Comparison of ENCODE assay signal across 1 cellular context in the genomic region with DNA sequence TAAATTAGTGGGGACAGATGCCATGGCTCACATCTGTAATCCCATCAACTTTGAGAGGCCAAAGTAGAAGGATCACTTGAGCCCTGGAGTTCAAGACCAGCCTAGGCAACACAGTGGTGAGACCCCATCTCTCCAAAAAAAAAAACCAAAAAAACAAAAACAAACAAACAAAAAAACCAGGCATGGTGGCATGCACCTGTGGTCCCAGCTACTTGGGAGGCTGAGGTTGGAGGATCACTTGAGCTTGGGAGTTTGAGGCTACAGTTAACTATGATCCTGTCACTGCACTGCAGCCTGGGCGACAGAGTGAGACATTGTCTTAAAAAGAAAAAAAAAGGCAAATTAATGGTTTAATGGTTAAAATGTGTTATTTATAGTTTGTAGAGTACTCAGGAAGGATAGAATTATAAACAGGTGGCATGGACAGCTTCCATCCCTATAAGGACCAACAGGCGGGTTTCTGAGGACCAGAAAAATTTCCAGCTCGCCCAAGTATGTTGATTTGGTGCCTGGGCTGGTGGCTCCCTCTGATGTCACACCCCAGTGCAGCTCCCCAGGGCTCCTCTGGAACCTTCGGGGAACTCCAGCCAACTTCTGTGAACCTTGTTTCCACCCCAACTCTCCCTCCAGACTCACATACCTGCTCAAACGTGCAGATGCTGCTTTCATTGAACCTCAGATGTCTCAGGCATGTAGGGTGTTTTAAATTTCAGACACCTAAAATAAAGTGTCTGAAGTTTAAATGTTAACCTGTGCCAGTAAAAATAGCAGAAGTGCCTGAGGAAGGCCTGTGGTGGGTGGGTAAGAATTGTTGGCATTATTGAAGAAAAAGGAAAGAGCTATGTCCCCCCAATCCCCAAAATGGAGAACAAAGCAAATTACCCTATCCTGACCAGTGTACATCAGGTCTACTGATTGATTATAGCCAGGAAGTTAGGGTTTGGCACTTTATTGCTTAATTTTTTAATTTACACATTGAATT.
TF ChIP-seq lines count a peak whose summit lies in the region.

No MANE protein-coding gene starts in this region.

TF ChIP-seq in SK-N-SH treated with all-trans-retinoic acid at 6 μM for 48 hours, 23 proteins besides CTCF, POLR2A, EP300 and RAD21 (continued from another document):
- TF ChIP-seq, protein P1, sequence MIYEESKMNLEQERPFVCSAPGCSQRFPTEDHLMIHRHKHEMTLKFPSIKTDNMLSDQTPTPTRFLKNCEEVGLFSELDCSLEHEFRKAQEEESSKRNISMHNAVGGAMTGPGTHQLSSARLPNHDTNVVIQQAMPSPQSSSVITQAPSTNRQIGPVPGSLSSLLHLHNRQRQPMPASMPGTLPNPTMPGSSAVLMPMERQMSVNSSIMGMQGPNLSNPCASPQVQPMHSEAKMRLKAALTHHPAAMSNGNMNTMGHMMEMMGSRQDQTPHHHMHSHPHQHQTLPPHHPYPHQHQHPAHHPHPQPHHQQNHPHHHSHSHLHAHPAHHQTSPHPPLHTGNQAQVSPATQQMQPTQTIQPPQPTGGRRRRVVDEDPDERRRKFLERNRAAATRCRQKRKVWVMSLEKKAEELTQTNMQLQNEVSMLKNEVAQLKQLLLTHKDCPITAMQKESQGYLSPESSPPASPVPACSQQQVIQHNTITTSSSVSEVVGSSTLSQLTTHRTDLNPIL (CRISPR knock-in tag; IDR thresholded peaks at IDR 0.05; ENCODE audit: low read depth), result no peak
- TF ChIP-seq PATZ1 (CRISPR knock-in tag; IDR thresholded peaks at IDR 0.05; ENCODE audit: borderline replicate concordance) (no peak), PPARA (CRISPR knock-in tag; IDR thresholded peaks at IDR 0.05; ENCODE audit: borderline replicate concordance) (no peak), ZNF565 (CRISPR knock-in tag; conservative IDR thresholded peaks at IDR 0.05; ENCODE audit: low read depth) (no peak), RARB (CRISPR knock-in tag; IDR thresholded peaks at IDR 0.05) (no peak), ZFP3 (CRISPR knock-in tag; IDR thresholded peaks at IDR 0.05) (no peak), BACH2 (CRISPR knock-in tag; IDR thresholded peaks at IDR 0.05; ENCODE audit: borderline replicate concordance) (no peak)
